In genomic region chr1:209455133-209455532, GRCh38 we compare ENCODE assay signal across 15 cellular contexts.
DNase-seq lines count a peak whose midpoint lies in the region; ATAC-seq and TF ChIP-seq lines count a peak whose summit lies in the region.
"Had no signal": no experiment of that assay in that cellular context is flagged by ENCODE, and none has a peak within 500 bp of the region (broad histone marks: within the 10 kb centered on the region; RNA-seq: fewer than 3 reads in every experiment).

No MANE protein-coding gene starts in this region.

- DNase-seq in stimulated activated naive CD8-positive, alpha-beta T cell treated with anti-CD3 and anti-CD28 coated beads, Interleukin-15, Interleukin-2, amounts not matched to agents 100 U/mL and 50 U/mL, for 24 hours: no peak
- DNase-seq in stimulated activated naive CD8-positive, alpha-beta T cell treated with anti-CD3 and anti-CD28 coated beads, Interleukin-15, amount 100 ng/mL, for 72 hours: no peak
- DNase-seq in NCI-H69 (lab: John Stamatoyannopoulos, UW): peak; percentile 92
- peak; percentile 49 for DNase-seq in glomerular visceral epithelial cell (ENCODE audit: extremely low spot score)
- DNase-seq in stromal cell of bone marrow (ENCODE audit: low read depth): peak; percentile 32
- DNase-seq in NCI-H187 treated with DMSO at 0.1 percent for 48 hours (lab: John Stamatoyannopoulos, UW): no peak
- no peak for DNase-seq in Calu3
- no peak for DNase-seq in stimulated activated CD4-positive, alpha-beta T cell treated with anti-CD3 and anti-CD28 coated beads, Interleukin-4, amount 100 ng/mL, for 4 hours
- DNase-seq: activated T-cell treated with anti-CD3 and anti-CD28 coated beads, Interleukin-2, amount 50 U/mL, for 4 hours; amniotic stem cell; DND-41; immature natural killer cell; NCI-H226; stimulated activated CD4-positive, alpha-beta T cell treated with anti-CD3 and anti-CD28 coated beads, Interleukin-2, amount 100 ng/mL, for 24 hours had no signal

- CTCF ChIA-PET in Calu3 (lab: Charles Lee): no interaction called here

- peaks cover 20% of the 10 kb centered on the region for H3K27me3 Mint-ChIP-seq in stimulated activated naive CD8-positive, alpha-beta T cell treated with anti-CD3 and anti-CD28 coated beads, Interleukin-15, amount 100 ng/mL, for 72 hours
- H3K27me3 Mint-ChIP-seq in Calu3 (ENCODE audit: unreplicated experiment): peaks cover 76% of the 10 kb centered on the region

- ATAC-seq in stimulated activated naive CD8-positive, alpha-beta T cell treated with anti-CD3 and anti-CD28 coated beads, Interleukin-15, Interleukin-2, amounts not matched to agents 100 U/mL and 50 U/mL, for 24 hours: peak; percentile 75
- no peak for ATAC-seq in stimulated activated naive CD8-positive, alpha-beta T cell treated with anti-CD3 and anti-CD28 coated beads, Interleukin-15, amount 100 ng/mL, for 72 hours
- ATAC-seq: Panc1 had no signal

- H3K27ac Mint-ChIP-seq in stimulated activated naive CD8-positive, alpha-beta T cell treated with anti-CD3 and anti-CD28 coated beads, Interleukin-15, amount 100 ng/mL, for 72 hours: no peak overlapping the region
- no peak overlapping the region for H3K27ac Mint-ChIP-seq in Calu3 (ENCODE audit: unreplicated experiment)
- H3K27ac Mint-ChIP-seq: immature natural killer cell had no signal

- no peaks in the 10 kb centered on the region for H3K36me3 Mint-ChIP-seq in Calu3 (ENCODE audit: insufficient read depth, unreplicated experiment)
- H3K36me3 Mint-ChIP-seq: immature natural killer cell had no signal

- no peaks in the 10 kb centered on the region for H3K4me1 Mint-ChIP-seq in stimulated activated naive CD8-positive, alpha-beta T cell treated with anti-CD3 and anti-CD28 coated beads, Interleukin-15, amount 100 ng/mL, for 72 hours
- H3K4me1 Mint-ChIP-seq in Calu3 (ENCODE audit: low read depth, unreplicated experiment): no peaks in the 10 kb centered on the region
- H3K4me1 Mint-ChIP-seq: immature natural killer cell had no signal

- H3K4me3 Mint-ChIP-seq in stimulated activated naive CD8-positive, alpha-beta T cell treated with anti-CD3 and anti-CD28 coated beads, Interleukin-15, amount 100 ng/mL, for 72 hours: no peak overlapping the region
- no peak overlapping the region for H3K4me3 Mint-ChIP-seq in Calu3 (ENCODE audit: low read depth, unreplicated experiment)
- H3K4me3 Mint-ChIP-seq: activated T-cell treated with anti-CD3 and anti-CD28 coated beads, Interleukin-2, amount 50 U/mL, for 4 hours; immature natural killer cell had no signal

- no peaks in the 10 kb centered on the region for H3K9me3 Mint-ChIP-seq in stimulated activated naive CD8-positive, alpha-beta T cell treated with anti-CD3 and anti-CD28 coated beads, Interleukin-15, amount 100 ng/mL, for 72 hours
- no peaks in the 10 kb centered on the region for H3K9me3 Mint-ChIP-seq in Calu3 (ENCODE audit: low read depth, unreplicated experiment)
- H3K9me3 Mint-ChIP-seq: activated T-cell treated with anti-CD3 and anti-CD28 coated beads, Interleukin-2, amount 50 U/mL, for 4 hours; immature natural killer cell had no signal

- no TSS peak for BruUV-seq in Calu3 (replicated peaks; lab: Mats Ljungman, UMichigan)

- no peak for TF ChIP-seq CTCF in Calu3 (IDR thresholded peaks at IDR 0.05; ENCODE audit: unreplicated experiment)

- intact Hi-C loops in Calu3 (cut with micrococcal nuclease; ENCODE audit: unreplicated experiment): no loop called here

Comparison
In these comparisons a context has a peak if more than half of its experiments do, and no peak if none do; other contexts are left out.
1. DNase-seq: peak in NCI-H69 (single experiment), glomerular visceral epithelial cell (single experiment) and stromal cell of bone marrow (single experiment); none in stimulated activated naive CD8-positive, alpha-beta T cell treated with anti-CD3 and anti-CD28 coated beads, Interleukin-15, Interleukin-2, amounts not matched to agents 100 U/mL and 50 U/mL, for 24 hours (single experiment), stimulated activated naive CD8-positive, alpha-beta T cell treated with anti-CD3 and anti-CD28 coated beads, Interleukin-15, amount 100 ng/mL, for 72 hours (0 of 2), NCI-H187 treated with DMSO at 0.1 percent for 48 hours (single experiment), Calu3 (single experiment) and stimulated activated CD4-positive, alpha-beta T cell treated with anti-CD3 and anti-CD28 coated beads, Interleukin-4, amount 100 ng/mL, for 4 hours (0 of 2).